Comparison of ENCODE assay signal across 8 cellular contexts in the genomic region with DNA sequence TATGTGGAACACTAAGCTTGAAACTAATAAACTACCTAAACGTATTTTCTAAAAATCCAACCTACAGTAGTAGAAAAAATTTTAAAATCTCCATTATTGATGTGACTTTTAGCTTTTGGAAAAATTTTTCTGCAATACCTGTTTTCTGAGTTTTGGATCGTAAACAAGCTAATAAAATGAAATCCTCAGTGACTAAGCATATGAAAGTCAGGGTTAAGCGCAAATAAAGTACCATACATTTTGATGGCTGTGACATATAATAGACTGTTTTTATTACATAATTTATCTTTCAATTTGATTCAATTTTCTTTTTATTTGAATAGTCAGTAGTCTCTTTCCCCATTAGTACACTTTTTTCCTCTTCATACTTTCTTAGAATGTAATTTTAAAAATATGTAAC.
"Had no signal": no experiment of that assay in that cellular context is flagged by ENCODE, and none has a peak within 500 bp of the region (broad histone marks: within the 10 kb centered on the region; RNA-seq: fewer than 3 reads in every experiment).

No MANE protein-coding gene starts in this region.

- H3K4me3 Mint-ChIP-seq: IgD-negative memory B cell had no signal

- ATAC-seq: HepG2, K562 had no signal

- H3K4me2 ChIP-seq: KMS-11 had no signal

- H3K27me3 Mint-ChIP-seq: IgD-negative memory B cell had no signal

- H3K36me3 Mint-ChIP-seq: IgD-negative memory B cell had no signal

- H3K4me3 ChIP-seq: K562 had no signal

- H3K4me1 Mint-ChIP-seq: IgD-negative memory B cell had no signal

- DNase-seq: IMR-90, KBM-7, KG1 had no signal

- H3K9ac ChIP-seq: KMS-11 had no signal

- H3K27ac ChIP-seq: HL-60, KMS-11 had no signal

- H3K27ac Mint-ChIP-seq: IgD-negative memory B cell had no signal
